ENCODE assay signal across 10 cellular contexts in the genomic region with DNA sequence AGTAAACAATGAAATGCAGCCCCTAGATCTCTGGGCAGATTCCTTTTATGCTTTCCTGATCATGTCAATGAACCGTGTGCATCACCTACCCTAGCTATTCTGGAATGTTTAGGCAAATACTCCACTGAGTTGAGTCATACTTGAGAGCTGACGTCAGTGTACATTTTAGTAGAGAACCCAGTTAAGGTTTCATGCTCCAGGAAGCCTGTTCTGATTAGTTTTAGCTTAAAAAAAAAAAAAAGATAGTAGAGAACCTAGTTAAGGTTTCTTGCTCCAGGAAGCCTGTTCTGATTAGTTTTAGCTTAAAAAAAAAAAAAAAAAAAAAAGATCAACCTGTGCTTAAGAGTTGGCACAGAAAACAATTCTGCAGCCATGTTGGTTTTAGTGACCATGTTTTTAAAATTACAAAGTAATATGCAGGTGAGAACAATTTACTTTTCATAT. TPM values are rescaled to one million over a fixed set of nuclear protein-coding genes. Genes with fewer than 3 reads are reported as not detected.
DNase-seq lines count a peak whose midpoint lies in the region; ATAC-seq and TF ChIP-seq lines count a peak whose summit lies in the region.
"Had no signal": no experiment of that assay in that cellular context is flagged by ENCODE, and none has a peak within 500 bp of the region (broad histone marks: within the 10 kb centered on the region; RNA-seq: fewer than 3 reads in every experiment).

No MANE protein-coding gene starts in this region.

- no peak for ATAC-seq in GM21576 (IDR thresholded peaks at IDR 0.05; ENCODE audit: unreplicated experiment)
- no peak for ATAC-seq in GM19328 (IDR thresholded peaks at IDR 0.05; ENCODE audit: unreplicated experiment)

- no peaks in the 10 kb centered on the region for H3K9me2 ChIP-seq in PC-9 (ENCODE audit: insufficient read depth)

- H2AFZ ChIP-seq in PC-9 = no peak overlapping the region

- H3K27me3 Mint-ChIP-seq in progenitor cell of endocrine pancreas = no peaks in the 10 kb centered on the region
- peaks cover 3 to 9% (median 7%) of the 10 kb centered on the region in 3 donors for H3K27me3 Mint-ChIP-seq in immature natural killer cell (ENCODE audit: low read depth in 3 of 3)

- no peaks in the 10 kb centered on the region for H3K36me3 Mint-ChIP-seq in progenitor cell of endocrine pancreas (ENCODE audit: insufficient read depth)
- H3K36me3 Mint-ChIP-seq in immature natural killer cell = peaks cover 0 to 5% (median 0%) of the 10 kb centered on the region in 3 donors

- peak; percentile 91 for DNase-seq in ELR (ENCODE audit: low read depth)
- peak; percentile 47 to 94 for DNase-seq in PC-9
- DNase-seq in fibroblast of mammary gland (ENCODE audit: low read depth) = peak; percentile 82
- DNase-seq in progenitor cell of endocrine pancreas (ENCODE audit: low spot score, unreplicated experiment) = no peak
- no peak for DNase-seq in immature natural killer cell
- DNase-seq in HAP-1 (ENCODE audit: low spot score in 2 of 2) = no peak
- DNase-seq: cortex of kidney, KG1 had no signal

- no peak for TF ChIP-seq CTCF in PC-9 (conservative IDR thresholded peaks at IDR 0.05)
- TF ChIP-seq CTCF in fibroblast of mammary gland (conservative IDR thresholded peaks at IDR 0.05; ENCODE audit: control insufficient read depth, insufficient read depth, low read depth, low read length) = no peak
- TF ChIP-seq CTCF in progenitor cell of endocrine pancreas (IDR thresholded peaks at IDR 0.05; ENCODE audit: unreplicated experiment) = no peak

- in situ Hi-C loops in HAP-1 (cut with MboI; ENCODE audit: low sequenced_read_pairs) = no loop called here

- H3K4me3 ChIP-seq in PC-9 (0 out of 2 replicates have a peak overlapping the region, but pooled peaks have one; percentile 1), fibroblast of mammary gland (ENCODE audit: control insufficient read depth, low read depth, low read length) (no peak overlapping the region), HAP-1 (no peak overlapping the region)

- peak overlapping the region; percentile 72 for H3K27ac ChIP-seq in PC-9

- H3K4me1 Mint-ChIP-seq in progenitor cell of endocrine pancreas (ENCODE audit: low read depth) (peaks cover 29% of the 10 kb centered on the region), immature natural killer cell (peaks cover 11 to 14% of the 10 kb centered on the region in 2 donors)

- H3K9me3 ChIP-seq in PC-9 (ENCODE audit: insufficient read depth, low read depth) (no peaks in the 10 kb centered on the region), HAP-1 (no peaks in the 10 kb centered on the region)

- peaks cover 9% of the 10 kb centered on the region for H3K79me2 ChIP-seq in PC-9 (ENCODE audit: low read depth)

- no TSS peak for BruUV-seq in PC-9 (replicated peaks; lab: Mats Ljungman, UMichigan)

- CTCF ChIA-PET in PC-9 (lab: Charles Lee) = interaction anchor here (0.5 to 1.0 kb wide), 8 partner anchors 11 to 1035 kb away, joined by 3 to 12 read pairs (median 4); no protein-coding TSS in a partner anchor

- no peaks in the 10 kb centered on the region for H3K36me3 ChIP-seq in PC-9 (ENCODE audit: low read depth)
- no peaks in the 10 kb centered on the region for H3K36me3 ChIP-seq in HAP-1 (replicated peaks)

- H4K20me1 ChIP-seq in PC-9 (ENCODE audit: insufficient read depth) = no peaks in the 10 kb centered on the region

- H3K27ac Mint-ChIP-seq in progenitor cell of endocrine pancreas (peak overlapping the region; percentile 93), immature natural killer cell (no peak overlapping the region)

- POLR2A ChIA-PET in PC-9 (lab: Charles Lee; ENCODE audit: unreplicated experiment) = interaction anchor here (0.5 to 0.8 kb wide), 10 partner anchors 12 to 903 kb away, joined by 3 to 14 read pairs (median 5); partner anchors contain the start of gene MICU1

- peak overlapping the region; percentile 35 for H3K4me2 ChIP-seq in PC-9

- H3K4me3 Mint-ChIP-seq in progenitor cell of endocrine pancreas (ENCODE audit: low read depth) = no peak overlapping the region
- H3K4me3 Mint-ChIP-seq in immature natural killer cell = no peak overlapping the region

- no peaks in the 10 kb centered on the region for H3K27me3 ChIP-seq in PC-9 (ENCODE audit: insufficient read depth, low read depth)
- H3K27me3 ChIP-seq in HAP-1 (ENCODE audit: low read depth) = no peaks in the 10 kb centered on the region

- intact Hi-C loops in PC-9 (cut with micrococcal nuclease; ENCODE audit: unreplicated experiment) = no loop called here

- peaks cover 14% of the 10 kb centered on the region; the same call in 1 of the 2 replicates for H3F3A ChIP-seq in PC-9 (ENCODE audit: insufficient read depth, low read depth)

- peaks cover 40% of the 10 kb centered on the region for H3K4me1 ChIP-seq in PC-9 (replicated peaks; ENCODE audit: insufficient read depth)
- H3K4me1 ChIP-seq in HAP-1 = peaks cover 17% of the 10 kb centered on the region

- H3K9me3 Mint-ChIP-seq in progenitor cell of endocrine pancreas (ENCODE audit: low read depth) = no peaks in the 10 kb centered on the region
- H3K9me3 Mint-ChIP-seq in immature natural killer cell = no peaks in the 10 kb centered on the region

RNA-seq across cellular contexts. Expression of gene MCU, which starts 3.7 kb away (rescaled TPM):
- total RNA-seq in PC-9 (2021) (59.5 and 61.9 TPM in 2 replicates), progenitor cell of endocrine pancreas (63.8 and 66.2 TPM in 2 replicates)
- polyA plus RNA-seq in immature natural killer cell = 10 to 100 TPM in 2 of 3 donors, 1 to 10 TPM in 1; 9.2 to 11.6 (median 11.5) TPM

Comparison
In these comparisons a context has a peak if more than half of its experiments do, and no peak if none do; other contexts are left out.
1. DNase-seq: peak in ELR (single experiment), PC-9 (2 of 2) and fibroblast of mammary gland (single experiment); none in progenitor cell of endocrine pancreas (single experiment), immature natural killer cell (0 of 3) and HAP-1 (0 of 2).